In genomic region chrX:120752431-120753128, GRCh38 we compare ENCODE assay signal across 1 cellular context.
TF ChIP-seq lines count a peak whose summit lies in the region.

No MANE protein-coding gene starts in this region.

TF ChIP-seq in HepG2, 621 proteins besides CTCF, POLR2A, EP300 and RAD21 (continued from another document):
- TF ChIP-seq MED1 (CRISPR knock-in tag; IDR thresholded peaks at IDR 0.05) (peak; percentile 45; the same call in 1 of the 2 replicates), HNF4A (CRISPR knock-in tag; IDR thresholded peaks at IDR 0.05) (peak; percentile 90), ZNF746 (CRISPR knock-in tag; IDR thresholded peaks at IDR 0.05) (no peak), SAP130 (CRISPR knock-in tag; IDR thresholded peaks at IDR 0.05; ENCODE audit: low read depth) (0 out of 2 replicates have a peak, but pooled peaks have one; percentile 37), THAP11 (CRISPR knock-in tag; IDR thresholded peaks at IDR 0.05) (peak; percentile 34; the same call in 1 of the 2 replicates), SALL1 (CRISPR knock-in tag; IDR thresholded peaks at IDR 0.05) (peak; percentile 44), NFE2L1 (CRISPR knock-in tag; IDR thresholded peaks at IDR 0.05; ENCODE audit: borderline replicate concordance) (no peak), ZNF547 (CRISPR knock-in tag; IDR thresholded peaks at IDR 0.05) (no peak), GPBP1L1 (CRISPR knock-in tag; IDR thresholded peaks at IDR 0.05) (no peak), POLR2G (IDR thresholded peaks at IDR 0.05; ENCODE audit: low read depth, low read length) (peak; percentile 59; the same call in 1 of the 2 replicates), NCOR1 (IDR thresholded peaks at IDR 0.05; ENCODE audit: borderline replicate concordance, low read length) (peak; percentile 34; the same call in 1 of the 2 replicates), ARID4A (CRISPR knock-in tag; IDR thresholded peaks at IDR 0.05; ENCODE audit: borderline replicate concordance) (no peak), ELF3 (CRISPR knock-in tag; IDR thresholded peaks at IDR 0.05) (peak; percentile 52; the same call in 1 of the 2 replicates), ETV5 (CRISPR knock-in tag; IDR thresholded peaks at IDR 0.05; ENCODE audit: borderline replicate concordance) (peak; percentile 70; the same call in 1 of the 2 replicates), ZMAT5 (CRISPR knock-in tag; IDR thresholded peaks at IDR 0.05; ENCODE audit: borderline replicate concordance, low read depth) (no peak), RCOR2 (CRISPR knock-in tag; IDR thresholded peaks at IDR 0.05) (peak; percentile 32; the same call in 1 of the 2 replicates), NCOA2 (CRISPR knock-in tag; IDR thresholded peaks at IDR 0.05) (peak; percentile 69), ATF1 (CRISPR knock-in tag; IDR thresholded peaks at IDR 0.05) (no peak), PAXIP1 (CRISPR knock-in tag; conservative IDR thresholded peaks at IDR 0.05) (peak; percentile 82), ARID5B (CRISPR knock-in tag; IDR thresholded peaks at IDR 0.05) (peak; percentile 83), TERF1 (CRISPR knock-in tag; IDR thresholded peaks at IDR 0.05) (no peak), THAP8 (CRISPR knock-in tag; IDR thresholded peaks at IDR 0.05; ENCODE audit: borderline replicate concordance) (no peak), ELF1 (CRISPR knock-in tag; IDR thresholded peaks at IDR 0.05) (peak; percentile 71), FOSL2 (CRISPR knock-in tag; IDR thresholded peaks at IDR 0.05) (peak; percentile 33; the same call in 1 of the 2 replicates), TCF7 (IDR thresholded peaks at IDR 0.05; ENCODE audit: low read depth) (peak; percentile 68; the same call in 1 of the 2 replicates), TSC22D2 (CRISPR knock-in tag; IDR thresholded peaks at IDR 0.05; ENCODE audit: borderline replicate concordance) (no peak), FOXA3 (CRISPR knock-in tag; IDR thresholded peaks at IDR 0.05) (peak; percentile 37; the same call in 1 of the 2 replicates), CREM (IDR thresholded peaks at IDR 0.05) (no peak), CREM (CRISPR knock-in tag; IDR thresholded peaks at IDR 0.05) (no peak), RARA (CRISPR knock-in tag; IDR thresholded peaks at IDR 0.05) (peak; percentile 44; the same call in 1 of the 2 replicates), ETV6 (CRISPR knock-in tag; conservative IDR thresholded peaks at IDR 0.05) (no peak), NR2C2 (CRISPR knock-in tag; IDR thresholded peaks at IDR 0.05; ENCODE audit: borderline replicate concordance) (peak; percentile 44; the same call in 1 of the 2 replicates), GABPB1 (CRISPR knock-in tag; IDR thresholded peaks at IDR 0.05) (0 out of 2 replicates have a peak, but pooled peaks have one; percentile 14), ZNF574 (CRISPR knock-in tag; IDR thresholded peaks at IDR 0.05) (no peak), HNF4G (IDR thresholded peaks at IDR 0.05; ENCODE audit: borderline replicate concordance, low read depth, low read length) (peak; percentile 33), HNF4G (CRISPR knock-in tag; IDR thresholded peaks at IDR 0.05; ENCODE audit: borderline replicate concordance, low read depth) (peak; percentile 55; the same call in 1 of the 2 replicates)
